ENCODE assay signal across 17 cellular contexts in genomic region chr18:70322928-70323327, GRCh38. TPM values are rescaled to one million over a fixed set of nuclear protein-coding genes. Genes with fewer than 3 reads are reported as not detected.
A peak's percentile ranks its signal among the peaks of the same experiment; 100 is the strongest.
DNase-seq lines count a peak whose midpoint lies in the region; FAIRE-seq and TF ChIP-seq lines count a peak whose summit lies in the region.
"Had no signal": no experiment of that assay in that cellular context is flagged by ENCODE, and none has a peak within 500 bp of the region (broad histone marks: within the 10 kb centered on the region; RNA-seq: fewer than 3 reads in every experiment).

No MANE protein-coding gene starts in this region.

- no peaks in the 10 kb centered on the region for H3K9me3 Mint-ChIP-seq in astrocyte (ENCODE audit: unreplicated experiment)
- H3K9me3 Mint-ChIP-seq in osteocyte (ENCODE audit: unreplicated experiment), result peaks cover 4% of the 10 kb centered on the region
- H3K9me3 Mint-ChIP-seq: immature natural killer cell; stimulated activated naive B cell treated with anti-CD40 and anti-IgM and Interleukin-4, amounts not matched to agents 10 μg/mL and 1 μg/mL and 100 μg/mL, for 72 hours had no signal

- H3K79me2 ChIP-seq in GM23248 (ENCODE audit: insufficient read depth) (peaks cover 100% of the 10 kb centered on the region), astrocyte (ENCODE audit: insufficient read depth, low read length) (peaks cover 95% of the 10 kb centered on the region), osteoblast (ENCODE audit: insufficient read depth, low read length) (peaks cover 95% of the 10 kb centered on the region)

- DNase-seq in GM23248, result peak; percentile 52
- DNase-seq in astrocyte (ENCODE audit: low read depth), result peak; percentile 75
- peak; percentile 61 for DNase-seq in fibroblast of villous mesenchyme (ENCODE audit: low read depth)
- peak; percentile 68 for DNase-seq in osteoblast (ENCODE audit: insufficient read length, low spot score, missing footprints)
- no peak for DNase-seq in osteocyte (ENCODE audit: extremely low spot score, unreplicated experiment)
- no peak for DNase-seq in KG1 (lab: John Stamatoyannopoulos, UW)
- DNase-seq in DMS79 (lab: John Stamatoyannopoulos, UW), result no peak
- DNase-seq in NCI-H1048 (lab: John Stamatoyannopoulos, UW), result no peak
- DNase-seq: activated T-cell treated with anti-CD3 and anti-CD28 coated beads for 4 hours; amygdala; CD4-positive, CD25-positive, alpha-beta regulatory T cell; immature natural killer cell; NCI-H1092; NCI-H69; stimulated activated CD4-positive, alpha-beta T cell treated with anti-CD3 and anti-CD28 coated beads, Interleukin-2, amount 100 ng/mL, for 48 hours; stimulated activated naive B cell treated with anti-CD40 and anti-IgM and Interleukin-4, amounts not matched to agents 10 μg/mL and 1 μg/mL and 100 μg/mL, for 72 hours had no signal

- H3K9me3 ChIP-seq in GM23248 (ENCODE audit: low read depth), result no peaks in the 10 kb centered on the region
- no peaks in the 10 kb centered on the region for H3K9me3 ChIP-seq in astrocyte (ENCODE audit: insufficient read depth, low read depth, low read length)
- no peaks in the 10 kb centered on the region for H3K9me3 ChIP-seq in osteoblast (ENCODE audit: low read depth, low read length)

- no peak overlapping the region for H2AFZ ChIP-seq in GM23248
- no peak overlapping the region for H2AFZ ChIP-seq in astrocyte (ENCODE audit: low read depth, low read length)
- H2AFZ ChIP-seq in osteoblast (ENCODE audit: low read length), result no peak overlapping the region

- no peak overlapping the region for H3K27ac Mint-ChIP-seq in astrocyte (ENCODE audit: unreplicated experiment)
- no peak overlapping the region for H3K27ac Mint-ChIP-seq in osteocyte (ENCODE audit: unreplicated experiment)
- H3K27ac Mint-ChIP-seq: CD4-positive, CD25-positive, alpha-beta regulatory T cell; immature natural killer cell; stimulated activated naive B cell treated with anti-CD40 and anti-IgM and Interleukin-4, amounts not matched to agents 10 μg/mL and 1 μg/mL and 100 μg/mL, for 72 hours had no signal

- H3K36me3 Mint-ChIP-seq in astrocyte (ENCODE audit: low read depth, unreplicated experiment) (peaks cover 19% of the 10 kb centered on the region), osteocyte (ENCODE audit: unreplicated experiment) (peaks cover 12% of the 10 kb centered on the region)
- H3K36me3 Mint-ChIP-seq: CD4-positive, CD25-positive, alpha-beta regulatory T cell had no signal

- H3K27ac ChIP-seq in GM23248 (peak overlapping the region; percentile 7; the same call in 1 of the 2 replicates), astrocyte (ENCODE audit: low read depth, low read length) (no peak overlapping the region), osteoblast (ENCODE audit: low read depth, low read length) (no peak overlapping the region)

- peaks cover 11% of the 10 kb centered on the region for H3K4me1 ChIP-seq in GM23248 (ENCODE audit: insufficient read depth)
- peaks cover 4% of the 10 kb centered on the region for H3K4me1 ChIP-seq in astrocyte (ENCODE audit: insufficient read depth, low read length)
- peaks cover 6% of the 10 kb centered on the region for H3K4me1 ChIP-seq in osteoblast (ENCODE audit: insufficient read depth, low read length)

- H3K4me1 Mint-ChIP-seq in astrocyte (ENCODE audit: low read depth, unreplicated experiment) (peaks cover 12% of the 10 kb centered on the region), osteocyte (ENCODE audit: unreplicated experiment) (peaks cover 5% of the 10 kb centered on the region)
- H3K4me1 Mint-ChIP-seq: CD4-positive, CD25-positive, alpha-beta regulatory T cell had no signal

- H3K9me2 ChIP-seq in GM23248 (ENCODE audit: insufficient read depth), result no peaks in the 10 kb centered on the region

- no peak for TF ChIP-seq CTCF in astrocyte (IDR thresholded peaks at IDR 0.05; ENCODE audit: insufficient read depth, low read depth, low read length)
- no peak for TF ChIP-seq CTCF in fibroblast of villous mesenchyme (IDR thresholded peaks at IDR 0.05; ENCODE audit: insufficient read depth, low read depth, low read length)
- TF ChIP-seq CTCF in osteoblast (IDR thresholded peaks at IDR 0.05; ENCODE audit: extremely low read depth, low read depth, low read length), result no peak
- TF ChIP-seq CTCF in osteocyte (IDR thresholded peaks at IDR 0.05), result no peak

- no peaks in the 10 kb centered on the region for H3K27me3 Mint-ChIP-seq in astrocyte (ENCODE audit: low read depth, unreplicated experiment)
- no peaks in the 10 kb centered on the region for H3K27me3 Mint-ChIP-seq in osteocyte (ENCODE audit: unreplicated experiment)
- H3K27me3 Mint-ChIP-seq: stimulated activated naive B cell treated with anti-CD40 and anti-IgM and Interleukin-4, amounts not matched to agents 10 μg/mL and 1 μg/mL and 100 μg/mL, for 72 hours had no signal

- H4K20me1 ChIP-seq in GM23248 (ENCODE audit: insufficient read depth) (no peaks in the 10 kb centered on the region), astrocyte (ENCODE audit: insufficient read depth, low read length) (peaks cover 46% of the 10 kb centered on the region), osteoblast (ENCODE audit: insufficient read depth, low read length) (peaks cover 8% of the 10 kb centered on the region)

- peaks cover 29% of the 10 kb centered on the region for H3F3A ChIP-seq in GM23248 (ENCODE audit: insufficient read depth)

- H3K9ac ChIP-seq in GM23248 (no peak overlapping the region), astrocyte (ENCODE audit: low read length) (no peak overlapping the region)

- no peaks in the 10 kb centered on the region for H3K27me3 ChIP-seq in GM23248 (replicated peaks; ENCODE audit: insufficient read depth)
- H3K27me3 ChIP-seq in astrocyte (ENCODE audit: insufficient read depth, low read length), result no peaks in the 10 kb centered on the region
- H3K27me3 ChIP-seq in osteoblast (ENCODE audit: insufficient read depth, low read length), result no peaks in the 10 kb centered on the region

- no peak overlapping the region for H3K4me3 Mint-ChIP-seq in astrocyte (ENCODE audit: unreplicated experiment)
- no peak overlapping the region for H3K4me3 Mint-ChIP-seq in osteocyte (ENCODE audit: unreplicated experiment)
- H3K4me3 Mint-ChIP-seq: immature natural killer cell; stimulated activated naive B cell treated with anti-CD40 and anti-IgM and Interleukin-4, amounts not matched to agents 10 μg/mL and 1 μg/mL and 100 μg/mL, for 72 hours had no signal

- H3K36me3 ChIP-seq in GM23248 (ENCODE audit: low read depth) (peaks cover 34% of the 10 kb centered on the region), astrocyte (ENCODE audit: insufficient read depth, low read length) (peaks cover 11% of the 10 kb centered on the region), osteoblast (ENCODE audit: insufficient read depth, low read length) (peaks cover 17% of the 10 kb centered on the region)

- 80 to 87% methylated on average over 5 of the region's 5 CpGs for WGBS in GM23248 (ENCODE audit: low coverage in 1 of 2, low lambda C conversion rate in 2 of 2, missing lambda C conversion rate in 2 of 2), 2 experiments

- FAIRE-seq in astrocyte (lab: Jason Lieb, UNC), result no peak
- FAIRE-seq: endometrium had no signal

- H3K4me3 ChIP-seq in GM23248 (no peak overlapping the region), astrocyte (ENCODE audit: insufficient read depth, low read depth, low read length) (no peak overlapping the region), fibroblast of villous mesenchyme (ENCODE audit: low read depth, low read length) (no peak overlapping the region), osteoblast (ENCODE audit: insufficient read depth, low read length) (no peak overlapping the region)

- in situ Hi-C loops in GM23248 (cut with MboI), result no loop called here

- no peak overlapping the region for H3K4me2 ChIP-seq in GM23248 (ENCODE audit: unreplicated experiment)
- peak overlapping the region; percentile 34 for H3K4me2 ChIP-seq in astrocyte (ENCODE audit: low read length)
- peak overlapping the region; percentile 32 for H3K4me2 ChIP-seq in osteoblast (ENCODE audit: insufficient read depth, low read length)

RNA-seq across cellular contexts. Expression of gene SOCS6, which starts 34.1 kb away (rescaled TPM):
- total RNA-seq in GM23248 (2014; rRNA removed; shearing (Covaris generic)), result 43.7 and 48.1 TPM in 2 replicates
- polyA plus RNA-seq in GM23248 (2016; fragmentation: Nextera tagmentation; extraction: Ambion mirVana), result 30.0 and 31.7 TPM in 2 replicates
- total RNA-seq in astrocyte, result 20.5 and 24.1 TPM in 2 replicates
- total RNA-seq in fibroblast of villous mesenchyme, result 30.9 and 34.5 TPM in 2 replicates
- 33.6 and 38.7 TPM in 2 replicates for total RNA-seq in osteoblast
- total RNA-seq in osteocyte, result 19.4 and 19.9 TPM in 2 replicates

Comparison
In these comparisons a context has a peak if more than half of its experiments do, and no peak if none do; other contexts are left out.
1. DNase-seq: peak in GM23248 (single experiment), astrocyte (single experiment), fibroblast of villous mesenchyme (single experiment) and osteoblast (single experiment); none in osteocyte (single experiment), KG1 (single experiment), DMS79 (single experiment) and NCI-H1048 (single experiment).